Comparison of ENCODE assay signal across 9 cellular contexts in genomic region chr2:88190808-88191721, GRCh38. TPM values are rescaled to one million over a fixed set of nuclear protein-coding genes. Genes with fewer than 3 reads are reported as not detected.
DNase-seq lines count a peak whose midpoint lies in the region; ATAC-seq and TF ChIP-seq lines count a peak whose summit lies in the region.
"Had no signal": no experiment of that assay in that cellular context is flagged by ENCODE, and none has a peak within 500 bp of the region (broad histone marks: within the 10 kb centered on the region; RNA-seq: fewer than 3 reads in every experiment).

No MANE protein-coding gene starts in this region.

- no peaks in the 10 kb centered on the region for H3K36me3 ChIP-seq in breast epithelium
- H3K36me3 ChIP-seq in liver (ENCODE audit: control insufficient read depth in 4 of 4, insufficient read depth in 3 of 4, low read depth in 1 of 4, low read length in 3 of 4): no peaks in the 10 kb centered on the region

- TF ChIP-seq CTCF in AG09309 (IDR thresholded peaks at IDR 0.05; ENCODE audit: control insufficient read depth, insufficient read depth, low read depth, low read length, missing control alignments): peak; percentile 67
- TF ChIP-seq CTCF in GM10266 (IDR thresholded peaks at IDR 0.05; ENCODE audit: control insufficient read depth, insufficient read depth, low read depth, missing control alignments): peak; percentile 74
- TF ChIP-seq CTCF in breast epithelium (IDR thresholded peaks at IDR 0.05): peak in 2 of 3 donors; percentile 23 to 48
- peak; percentile 48 for TF ChIP-seq CTCF in liver (IDR thresholded peaks at IDR 0.05; ENCODE audit: low read depth, low read length, missing input control)
- TF ChIP-seq CTCF in lower leg skin (IDR thresholded peaks at IDR 0.05): no peak

- ATAC-seq in GM18858 (IDR thresholded peaks at IDR 0.05; ENCODE audit: unreplicated experiment) (no peak), GM19351 (IDR thresholded peaks at IDR 0.05; ENCODE audit: unreplicated experiment) (no peak)
- ATAC-seq: effector memory CD8-positive, alpha-beta T cell had no signal

- WGBS in liver: 66% methylated on average over 11 of the region's 11 CpGs
- 57 to 59% methylated on average over 11 of the region's 11 CpGs for WGBS in lower leg skin, 2 donors

- TF ChIP-seq RAD21 in liver (IDR thresholded peaks at IDR 0.05): peak; percentile 71 to 81

- DNase-seq in AG09309 (ENCODE audit: low read depth) (no peak), GM10266 (ENCODE audit: extremely low spot score) (peak; percentile 67), NCI-H526 (lab: John Stamatoyannopoulos, UW) (peak; percentile 42 to 83), breast epithelium (ENCODE audit: low spot score in 2 of 2) (no peak), lower leg skin (ENCODE audit: low spot score in 2 of 2) (no peak)

- H3K4me1 ChIP-seq in breast epithelium: no peaks in the 10 kb centered on the region
- H3K4me1 ChIP-seq in liver (ENCODE audit: control insufficient read depth in 4 of 4, insufficient read depth in 4 of 4, low read length in 3 of 4): no peaks in the 10 kb centered on the region

- H3K27ac ChIP-seq in breast epithelium (no peak overlapping the region), liver (ENCODE audit: low read depth in 1 of 2, low read length in 2 of 2) (no peak overlapping the region)

- H3K9ac ChIP-seq in liver (ENCODE audit: low read depth in 1 of 2, low read length in 2 of 2): no peak overlapping the region

- no peaks in the 10 kb centered on the region for H3K9me3 ChIP-seq in breast epithelium
- peaks cover 0 to 4% (median 0%) of the 10 kb centered on the region in 4 donors for H3K9me3 ChIP-seq in liver (ENCODE audit: control insufficient read depth in 4 of 4, low read length in 3 of 4)

- TF ChIP-seq POLR2A in breast epithelium (IDR thresholded peaks at IDR 0.05): no peak
- TF ChIP-seq POLR2A in lower leg skin (IDR thresholded peaks at IDR 0.05): no peak

- H3K4me3 ChIP-seq in AG09309 (ENCODE audit: control insufficient read depth, low read depth, low read length) (no peak overlapping the region), breast epithelium (no peak overlapping the region), liver (ENCODE audit: low read depth in 1 of 3, low read length in 3 of 3) (no peak overlapping the region), lower leg skin (ENCODE audit: low read depth, poor library complexity, severe bottlenecking) (no peak overlapping the region)

- intact Hi-C loops in breast epithelium (cut with DNase I; ENCODE audit: low total_unique reads): no loop called here
- intact Hi-C loops in lower leg skin (cut with DNase I; ENCODE audit: low total_unique reads): no loop called here

- H3K27me3 ChIP-seq in breast epithelium (no peaks in the 10 kb centered on the region), liver (ENCODE audit: control insufficient read depth in 4 of 4, insufficient read depth in 4 of 4, low read length in 3 of 4) (no peaks in the 10 kb centered on the region)

TF ChIP-seq in liver, 16 proteins besides CTCF, POLR2A, EP300 and RAD21:
- TF ChIP-seq ZBTB33 (IDR thresholded peaks at IDR 0.05): no peak
- no peak for TF ChIP-seq RXRA (IDR thresholded peaks at IDR 0.05)
- TF ChIP-seq HNF4G (IDR thresholded peaks at IDR 0.05): no peak
- TF ChIP-seq GABPA (IDR thresholded peaks at IDR 0.05 in 1 of 2, conservative IDR thresholded peaks at IDR 0.05 in 1 of 2): no peak
- TF ChIP-seq JUND (IDR thresholded peaks at IDR 0.05): no peak
TF ChIP-seq in liver: peak in this region for 0.

RNA-seq across cellular contexts. Expression of gene THNSL2, which starts 20.9 kb away (rescaled TPM):
- total RNA-seq in breast epithelium: 10 to 100 TPM; 35.7 to 40.2 (median 38.5) TPM
- 10 to 100 TPM in 1 of 2 donors, 1 to 10 TPM in 1; 6.9 to 50.9 TPM for total RNA-seq in liver
- polyA plus RNA-seq in liver: 10 to 100 TPM; 15.6 to 18.7 TPM
- total RNA-seq in lower leg skin: 10 to 100 TPM in 3 of 4 donors, 1 to 10 TPM in 1; 2.4 to 21.3 (median 13.7) TPM

Comparison
In these comparisons a context has a peak if more than half of its experiments do, and no peak if none do; other contexts are left out.
1. DNase-seq: peak in GM10266 (single experiment) and NCI-H526 (2 of 2); none in AG09309 (single experiment), breast epithelium (0 of 2) and lower leg skin (0 of 2).
2. CTCF ChIP-seq: peak in AG09309 (single experiment), GM10266 (single experiment), breast epithelium (2 of 3) and liver (single experiment); none in lower leg skin (0 of 3).